Comparison of ENCODE assay signal across 4 cellular contexts in genomic region chr1:160894368-160895135, GRCh38. TPM values are rescaled to one million over a fixed set of nuclear protein-coding genes. Genes with fewer than 3 reads are reported as not detected.
"Had no signal": no experiment of that assay in that cellular context is flagged by ENCODE, and none has a peak within 500 bp of the region (broad histone marks: within the 10 kb centered on the region; RNA-seq: fewer than 3 reads in every experiment).

No MANE protein-coding gene starts in this region.

RNA-seq across cellular contexts. Expression of gene ITLN1, which starts 9.6 kb away (rescaled TPM):
- total RNA-seq: LHCN-M2, M059J, MCF 10A, NCI-H460 had no signal

RNA-seq across cellular contexts. Expression of gene CD244, which starts 31.9 kb away (rescaled TPM):
- total RNA-seq: LHCN-M2, M059J, MCF 10A, NCI-H460 had no signal
